9 cellular contexts compared by ENCODE assay signal in the genomic region with DNA sequence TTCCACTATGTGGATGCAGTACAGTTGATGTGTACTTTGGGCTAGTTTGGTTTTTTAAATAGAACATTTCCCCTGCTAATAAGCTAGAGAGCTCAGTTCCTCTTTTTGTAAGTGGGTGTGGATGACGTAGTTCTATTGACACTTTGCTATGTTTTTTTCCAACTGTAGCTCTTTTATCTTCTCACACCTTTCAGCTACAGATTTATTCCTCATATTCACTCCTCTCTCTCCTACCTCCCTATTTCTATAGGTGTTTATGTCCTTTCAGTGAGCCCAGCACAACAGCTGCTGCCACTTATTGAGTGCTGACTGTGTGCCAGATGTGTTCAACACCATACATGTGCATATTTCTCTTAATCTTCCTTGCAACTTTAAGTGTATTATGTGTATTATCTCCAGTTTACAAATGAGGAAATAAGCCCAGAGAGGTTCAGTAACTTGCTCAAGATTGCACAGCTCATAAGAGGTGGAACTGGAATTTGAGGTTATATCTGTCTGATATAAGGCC.
DNase-seq lines count a peak whose midpoint lies in the region; ATAC-seq and TF ChIP-seq lines count a peak whose summit lies in the region.
"Had no signal": no experiment of that assay in that cellular context is flagged by ENCODE, and none has a peak within 500 bp of the region (broad histone marks: within the 10 kb centered on the region; RNA-seq: fewer than 3 reads in every experiment).

No MANE protein-coding gene starts in this region.

- H3K27ac ChIP-seq in left ventricle myocardium inferior (replicated peaks) (peak overlapping the region; percentile 79), heart left ventricle (peak overlapping the region in 1 of 12 donors; percentile 65), OCI-LY1 (ENCODE audit: low read depth, low read length, poor library complexity, severe bottlenecking) (peak overlapping the region; percentile 65), upper lobe of right lung (no peak overlapping the region)

- H3K4me2 ChIP-seq in OCI-LY1 (ENCODE audit: low read length) = no peak overlapping the region

- H2AFZ ChIP-seq in OCI-LY1 (ENCODE audit: low read length) = no peak overlapping the region

- H3K27me3 ChIP-seq in left ventricle myocardium inferior (ENCODE audit: low read depth) (no peaks in the 10 kb centered on the region), heart left ventricle (no peaks in the 10 kb centered on the region), OCI-LY1 (ENCODE audit: insufficient read depth, low read length) (no peaks in the 10 kb centered on the region), upper lobe of right lung (no peaks in the 10 kb centered on the region)

- WGBS in heart left ventricle, 4 donors = 14 to 30% (median 27%) methylated on average over 1 of the region's 1 CpG

- no peak overlapping the region for H3K27ac Mint-ChIP-seq in activated naive CD4-positive, alpha-beta T cell treated with anti-CD3 and anti-CD28 coated beads, Interleukin-2, amount 10 ng/mL, durations not matched to agents 7 days and 5 days

- peaks cover 7% of the 10 kb centered on the region for H3K9me3 Mint-ChIP-seq in activated naive CD4-positive, alpha-beta T cell treated with anti-CD3 and anti-CD28 coated beads, Interleukin-2, amount 10 ng/mL, durations not matched to agents 7 days and 5 days

- H3K4me3 ChIP-seq in left ventricle myocardium inferior (no peak overlapping the region), heart left ventricle (no peak overlapping the region), OCI-LY1 (ENCODE audit: low read depth, low read length, poor library complexity, severe bottlenecking) (no peak overlapping the region), upper lobe of right lung (no peak overlapping the region)

- no peak overlapping the region for H3K9ac ChIP-seq in OCI-LY1 (ENCODE audit: low read length)

- no peak for DNase-seq in left ventricle myocardium inferior
- no peak for DNase-seq in heart left ventricle
- DNase-seq in upper lobe of right lung = no peak
- DNase-seq in activated T-cell treated with anti-CD3 and anti-CD28 coated beads for 4 hours = no peak
- no peak for DNase-seq in D341Med (ENCODE audit: low spot score)
- DNase-seq in activated naive CD4-positive, alpha-beta T cell treated with anti-CD3 and anti-CD28 coated beads, Interleukin-2, amount 10 ng/mL, durations not matched to agents 7 days and 5 days = no peak
- DNase-seq: SW 1271 had no signal

- no peak for TF ChIP-seq POLR2A in heart left ventricle (IDR thresholded peaks at IDR 0.05)

- no peak for TF ChIP-seq CTCF in left ventricle myocardium inferior (IDR thresholded peaks at IDR 0.05; ENCODE audit: borderline replicate concordance)
- TF ChIP-seq CTCF in heart left ventricle (IDR thresholded peaks at IDR 0.05) = no peak
- no peak for TF ChIP-seq CTCF in OCI-LY1 (IDR thresholded peaks at IDR 0.05; ENCODE audit: low read length)
- no peak for TF ChIP-seq CTCF in upper lobe of right lung (IDR thresholded peaks at IDR 0.05)

- H3K27me3 Mint-ChIP-seq in activated naive CD4-positive, alpha-beta T cell treated with anti-CD3 and anti-CD28 coated beads, Interleukin-2, amount 10 ng/mL, durations not matched to agents 7 days and 5 days = no peaks in the 10 kb centered on the region

- peaks cover 46% of the 10 kb centered on the region for H3K4me1 ChIP-seq in left ventricle myocardium inferior
- peaks cover 0 to 43% (median 32%) of the 10 kb centered on the region in 12 donors for H3K4me1 ChIP-seq in heart left ventricle
- H3K4me1 ChIP-seq in OCI-LY1 (ENCODE audit: insufficient read depth, low read length, severe bottlenecking) = peaks cover 20% of the 10 kb centered on the region
- peaks cover 20% of the 10 kb centered on the region for H3K4me1 ChIP-seq in upper lobe of right lung

- no peaks in the 10 kb centered on the region for H3K36me3 ChIP-seq in left ventricle myocardium inferior
- H3K36me3 ChIP-seq in heart left ventricle = no peaks in the 10 kb centered on the region
- H3K36me3 ChIP-seq in OCI-LY1 (ENCODE audit: insufficient read depth, low read length) = no peaks in the 10 kb centered on the region
- H3K36me3 ChIP-seq in upper lobe of right lung = no peaks in the 10 kb centered on the region

- CTCF ChIA-PET in activated naive CD4-positive, alpha-beta T cell treated with anti-CD3 and anti-CD28 coated beads, Interleukin-2, amount 10 ng/mL, durations not matched to agents 7 days and 5 days (lab: Charles Lee) = no interaction called here

- no peaks in the 10 kb centered on the region for H3K79me2 ChIP-seq in OCI-LY1 (ENCODE audit: insufficient read depth, low read length)

- no peak for ATAC-seq in heart left ventricle
- ATAC-seq in HG02973 (IDR thresholded peaks at IDR 0.05; ENCODE audit: unreplicated experiment) = peak; percentile 98
- ATAC-seq in upper lobe of right lung = peak; percentile 43

- no peak overlapping the region for H3K4me3 Mint-ChIP-seq in activated naive CD4-positive, alpha-beta T cell treated with anti-CD3 and anti-CD28 coated beads, Interleukin-2, amount 10 ng/mL, durations not matched to agents 7 days and 5 days

- no peaks in the 10 kb centered on the region for H3K9me2 ChIP-seq in OCI-LY1 (ENCODE audit: low read depth, low read length)

- H3K9me3 ChIP-seq in left ventricle myocardium inferior (replicated peaks) (peaks cover 14% of the 10 kb centered on the region), heart left ventricle (peaks cover 0 to 16% (median 1%) of the 10 kb centered on the region in 12 donors), OCI-LY1 (ENCODE audit: low read length) (no peaks in the 10 kb centered on the region), upper lobe of right lung (no peaks in the 10 kb centered on the region)

- intact Hi-C loops in left ventricle myocardium inferior (cut with micrococcal nuclease) (no loop called here), heart left ventricle (cut with DNase I) (no loop called here), upper lobe of right lung (cut with DNase I) (no loop called here)

- H3K4me1 Mint-ChIP-seq in activated naive CD4-positive, alpha-beta T cell treated with anti-CD3 and anti-CD28 coated beads, Interleukin-2, amount 10 ng/mL, durations not matched to agents 7 days and 5 days = no peaks in the 10 kb centered on the region

- no peaks in the 10 kb centered on the region for H3F3A ChIP-seq in OCI-LY1 (ENCODE audit: insufficient read depth, low read length)

- H4K20me1 ChIP-seq in OCI-LY1 (ENCODE audit: insufficient read depth, low read length) = no peaks in the 10 kb centered on the region

- no peaks in the 10 kb centered on the region for H3K36me3 Mint-ChIP-seq in activated naive CD4-positive, alpha-beta T cell treated with anti-CD3 and anti-CD28 coated beads, Interleukin-2, amount 10 ng/mL, durations not matched to agents 7 days and 5 days

Comparison
In these comparisons a context has a peak if more than half of its experiments do, and no peak if none do; other contexts are left out.
1. ATAC-seq: peak in HG02973 (single experiment) and upper lobe of right lung (single experiment); none in heart left ventricle (0 of 4).